8 cellular contexts compared by ENCODE assay signal in the genomic region with DNA sequence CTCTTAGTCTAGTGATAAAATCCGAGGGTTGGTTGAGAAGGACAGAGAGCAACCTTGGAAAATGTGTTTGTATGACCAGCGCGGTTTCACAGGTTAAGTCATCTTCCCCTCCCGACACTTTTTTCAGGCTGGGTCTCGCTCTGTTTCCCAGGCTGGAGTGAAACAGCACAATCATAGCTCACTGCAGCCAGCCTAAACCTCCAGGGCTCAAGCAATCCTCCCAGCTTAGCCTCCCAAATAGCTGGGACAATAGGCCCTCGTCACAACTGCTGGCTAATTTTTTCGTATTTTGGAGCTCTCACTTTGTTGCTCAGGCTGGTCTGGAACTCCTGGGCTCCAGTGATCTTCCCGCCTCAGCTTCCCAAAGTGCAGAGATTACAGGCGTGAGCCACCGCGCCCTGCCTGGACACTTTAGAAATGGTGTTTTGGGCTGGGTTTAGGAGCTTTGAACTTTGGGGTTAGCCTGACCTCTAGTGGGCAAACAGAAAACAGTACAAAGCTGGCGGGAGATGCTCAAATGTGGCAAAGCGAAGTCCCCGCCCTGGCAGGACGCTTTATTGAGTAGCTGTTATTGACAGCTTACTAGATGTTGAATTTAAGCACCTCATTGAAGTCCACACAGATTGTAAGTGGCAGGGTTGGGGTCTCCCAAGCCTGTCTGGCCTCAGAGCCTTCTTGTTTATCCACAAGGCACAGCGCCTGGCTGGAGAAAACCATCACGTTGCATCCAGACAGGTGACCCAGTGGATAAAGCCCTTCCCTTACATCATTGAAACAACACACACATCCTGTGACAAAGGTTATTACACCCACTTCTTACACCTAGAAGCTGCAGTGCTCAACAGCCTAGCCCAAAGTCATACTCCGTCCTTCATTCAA. TPM values are rescaled to one million over a fixed set of nuclear protein-coding genes. Genes with fewer than 3 reads are reported as not detected.
DNase-seq lines count a peak whose midpoint lies in the region; ATAC-seq and TF ChIP-seq lines count a peak whose summit lies in the region.

No MANE protein-coding gene starts in this region.

- ATAC-seq in GM23338 (peak; percentile 97), GM18870 (IDR thresholded peaks at IDR 0.05; ENCODE audit: unreplicated experiment) (no peak)

- H3F3A ChIP-seq in GM23338 (replicated peaks; ENCODE audit: low read depth), result no peaks in the 10 kb centered on the region

- no peak overlapping the region for H3K27ac Mint-ChIP-seq in GM23338

- H3K36me3 ChIP-seq in GM23338 (ENCODE audit: insufficient read depth) (no peaks in the 10 kb centered on the region), liver (ENCODE audit: control insufficient read depth in 4 of 4, insufficient read depth in 3 of 4, low read depth in 1 of 4, low read length in 3 of 4) (no peaks in the 10 kb centered on the region)

- H3K9me3 ChIP-seq in liver (ENCODE audit: control insufficient read depth in 4 of 4, low read length in 3 of 4), result no peaks in the 10 kb centered on the region

- no peaks in the 10 kb centered on the region for H3K9me2 ChIP-seq in GM23338 (ENCODE audit: insufficient read depth)

- TF ChIP-seq CTCF in GM23338 (conservative IDR thresholded peaks at IDR 0.05; ENCODE audit: low read depth in 2 of 2), result peak; percentile 82 to 84
- peak; percentile 81 for TF ChIP-seq CTCF in liver (IDR thresholded peaks at IDR 0.05; ENCODE audit: low read depth, low read length, missing input control)

- 38% methylated on average over 18 of the region's 18 CpGs for WGBS in liver

- peaks cover 5% of the 10 kb centered on the region for H3K27me3 Mint-ChIP-seq in GM23338 (ENCODE audit: insufficient read depth, low read depth, poor library complexity)

- H3K27ac ChIP-seq in GM23338 (ENCODE audit: low read depth) (no peak overlapping the region), liver (ENCODE audit: low read depth in 1 of 2, low read length in 2 of 2) (no peak overlapping the region)

- no peaks in the 10 kb centered on the region for H3K4me1 ChIP-seq in GM23338 (ENCODE audit: insufficient read depth)
- H3K4me1 ChIP-seq in liver (ENCODE audit: control insufficient read depth in 4 of 4, insufficient read depth in 4 of 4, low read length in 3 of 4), result no peaks in the 10 kb centered on the region

- H3K4me3 ChIP-seq in GM23338 (no peak overlapping the region), liver (ENCODE audit: low read depth in 1 of 3, low read length in 3 of 3) (no peak overlapping the region)

- H4K20me1 ChIP-seq in GM23338 (replicated peaks; ENCODE audit: insufficient read depth), result no peaks in the 10 kb centered on the region

- no peak overlapping the region for H3K4me3 Mint-ChIP-seq in GM23338

- H3K79me2 ChIP-seq in GM23338 (replicated peaks; ENCODE audit: insufficient read depth), result no peaks in the 10 kb centered on the region

- peak overlapping the region; percentile 57; the same call in 1 of the 2 replicates for H2AFZ ChIP-seq in GM23338

- peaks cover 2% of the 10 kb centered on the region; the same call in 1 of the 3 replicates for H3K4me1 Mint-ChIP-seq in GM23338

- peak; percentile 85 to 90 for TF ChIP-seq RAD21 in liver (IDR thresholded peaks at IDR 0.05)

- no peaks in the 10 kb centered on the region for H3K27me3 ChIP-seq in GM23338 (ENCODE audit: insufficient read depth)
- peaks cover 0 to 7% (median 0%) of the 10 kb centered on the region in 4 donors for H3K27me3 ChIP-seq in liver (ENCODE audit: control insufficient read depth in 4 of 4, insufficient read depth in 4 of 4, low read length in 3 of 4)

- no peak overlapping the region for H3K9ac ChIP-seq in liver (ENCODE audit: low read depth in 1 of 2, low read length in 2 of 2)

- no peak overlapping the region for H3K4me2 ChIP-seq in GM23338

- no peaks in the 10 kb centered on the region for H3K9me3 Mint-ChIP-seq in GM23338

- no peaks in the 10 kb centered on the region; the same call in 2 of the 3 replicates for H3K36me3 Mint-ChIP-seq in GM23338 (ENCODE audit: low read depth)

- peak; percentile 43 for DNase-seq in CMK (ENCODE audit: low read depth)
- DNase-seq in GM23338 (ENCODE audit: low spot score), result peak; percentile 89
- peak; percentile 25 for DNase-seq in NCI-H2171 (lab: John Stamatoyannopoulos, UW)
- peak; percentile 28 for DNase-seq in activated CD4-positive, alpha-beta T cell treated with anti-CD3 and anti-CD28 coated beads for 1 hour
- DNase-seq in cerebellar cortex (ENCODE audit: low spot score), result peak; percentile 84
- peak; percentile 40 for DNase-seq in stimulated activated CD8-positive, alpha-beta memory T cell treated with anti-CD3 and anti-CD28 coated beads, Interleukin-12 subunit alpha, Interleukin-12 subunit beta, amount 100 ng/mL, for 1 hour (ENCODE audit: low read depth)

TF ChIP-seq in GM23338, 12 proteins besides CTCF, POLR2A, EP300 and RAD21 (continues in another document):
- TF ChIP-seq, protein P1, sequence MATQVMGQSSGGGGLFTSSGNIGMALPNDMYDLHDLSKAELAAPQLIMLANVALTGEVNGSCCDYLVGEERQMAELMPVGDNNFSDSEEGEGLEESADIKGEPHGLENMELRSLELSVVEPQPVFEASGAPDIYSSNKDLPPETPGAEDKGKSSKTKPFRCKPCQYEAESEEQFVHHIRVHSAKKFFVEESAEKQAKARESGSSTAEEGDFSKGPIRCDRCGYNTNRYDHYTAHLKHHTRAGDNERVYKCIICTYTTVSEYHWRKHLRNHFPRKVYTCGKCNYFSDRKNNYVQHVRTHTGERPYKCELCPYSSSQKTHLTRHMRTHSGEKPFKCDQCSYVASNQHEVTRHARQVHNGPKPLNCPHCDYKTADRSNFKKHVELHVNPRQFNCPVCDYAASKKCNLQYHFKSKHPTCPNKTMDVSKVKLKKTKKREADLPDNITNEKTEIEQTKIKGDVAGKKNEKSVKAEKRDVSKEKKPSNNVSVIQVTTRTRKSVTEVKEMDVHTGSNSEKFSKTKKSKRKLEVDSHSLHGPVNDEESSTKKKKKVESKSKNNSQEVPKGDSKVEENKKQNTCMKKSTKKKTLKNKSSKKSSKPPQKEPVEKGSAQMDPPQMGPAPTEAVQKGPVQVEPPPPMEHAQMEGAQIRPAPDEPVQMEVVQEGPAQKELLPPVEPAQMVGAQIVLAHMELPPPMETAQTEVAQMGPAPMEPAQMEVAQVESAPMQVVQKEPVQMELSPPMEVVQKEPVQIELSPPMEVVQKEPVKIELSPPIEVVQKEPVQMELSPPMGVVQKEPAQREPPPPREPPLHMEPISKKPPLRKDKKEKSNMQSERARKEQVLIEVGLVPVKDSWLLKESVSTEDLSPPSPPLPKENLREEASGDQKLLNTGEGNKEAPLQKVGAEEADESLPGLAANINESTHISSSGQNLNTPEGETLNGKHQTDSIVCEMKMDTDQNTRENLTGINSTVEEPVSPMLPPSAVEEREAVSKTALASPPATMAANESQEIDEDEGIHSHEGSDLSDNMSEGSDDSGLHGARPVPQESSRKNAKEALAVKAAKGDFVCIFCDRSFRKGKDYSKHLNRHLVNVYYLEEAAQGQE (IDR thresholded peaks at IDR 0.05; ENCODE audit: unreplicated experiment), result no peak
- TF ChIP-seq STAT1 (IDR thresholded peaks at IDR 0.05; ENCODE audit: unreplicated experiment) (no peak), JUNB (IDR thresholded peaks at IDR 0.05; ENCODE audit: unreplicated experiment) (no peak), ZNF114 (CRISPR knock-in tag; IDR thresholded peaks at IDR 0.05) (no peak), CREB1 (CRISPR knock-in tag; IDR thresholded peaks at IDR 0.05; ENCODE audit: low read depth) (no peak), EZH2 (IDR thresholded peaks at IDR 0.05; ENCODE audit: low read depth, unreplicated experiment) (no peak)

TF ChIP-seq in liver, 16 proteins besides CTCF, POLR2A, EP300 and RAD21:
- TF ChIP-seq FOXA1 (IDR thresholded peaks at IDR 0.05), result no peak
- TF ChIP-seq NR2F2 (IDR thresholded peaks at IDR 0.05), result no peak
- TF ChIP-seq EGR1 (IDR thresholded peaks at IDR 0.05; ENCODE audit: low read depth in 2 of 2), result no peak
- TF ChIP-seq HNF4G (IDR thresholded peaks at IDR 0.05), result no peak
- TF ChIP-seq SP1 (IDR thresholded peaks at IDR 0.05), result no peak

RNA-seq across cellular contexts. Expression of a gene that starts 34.7 kb away (rescaled TPM):
- 72.7 and 88.9 TPM in 2 replicates for total RNA-seq in GM23338 (2014; rRNA removed; shearing (Covaris generic))
- polyA plus RNA-seq in GM23338 (2016; fragmentation: Nextera tagmentation; extraction: Ambion mirVana), result 40.2 and 40.7 TPM in 2 replicates
- total RNA-seq in liver, result 10 to 100 TPM; 13.1 to 35.8 TPM
- 10 to 100 TPM in 1 of 2 donors, 1 to 10 TPM in 1; 8.1 to 10.5 TPM for polyA plus RNA-seq in liver

Comparison
In these comparisons a context has a peak if more than half of its experiments do, and no peak if none do; other contexts are left out.
1. DNase-seq: peak in every context shown above with its lines; median percentile 89 in GM23338; 84 in cerebellar cortex; 43 in CMK; 40 in stimulated activated CD8-positive, alpha-beta memory T cell treated with anti-CD3 and anti-CD28 coated beads, Interleukin-12 subunit alpha, Interleukin-12 subunit beta, amount 100 ng/mL, for 1 hour; 28 in activated CD4-positive, alpha-beta T cell treated with anti-CD3 and anti-CD28 coated beads for 1 hour; 25 in NCI-H2171.